8 cellular contexts compared by ENCODE assay signal in genomic region chr17:28599311-28600184, GRCh38. TPM values are rescaled to one million over a fixed set of nuclear protein-coding genes. Genes with fewer than 3 reads are reported as not detected.
A peak's percentile ranks its signal among the peaks of the same experiment; 100 is the strongest.
DNase-seq lines count a peak whose midpoint lies in the region; ATAC-seq and TF ChIP-seq lines count a peak whose summit lies in the region.

No MANE protein-coding gene starts in this region.

- H3K9me3 ChIP-seq in Caco-2, result no peaks in the 10 kb centered on the region
- H3K9me3 ChIP-seq in OCI-LY1 (ENCODE audit: low read length), result no peaks in the 10 kb centered on the region
- H3K9me3 ChIP-seq in fibroblast of lung (ENCODE audit: control insufficient read depth, insufficient read depth, low read depth, low read length), result no peaks in the 10 kb centered on the region

- no peaks in the 10 kb centered on the region for H3K27me3 Mint-ChIP-seq in Caco-2 (ENCODE audit: insufficient read depth, unreplicated experiment)
- no peaks in the 10 kb centered on the region for H3K27me3 Mint-ChIP-seq in nephron progenitor cell (ENCODE audit: low read depth, poor library complexity)
- no peaks in the 10 kb centered on the region for H3K27me3 Mint-ChIP-seq in stimulated activated naive CD8-positive, alpha-beta T cell treated with anti-CD3 and anti-CD28 coated beads, Interleukin-15, amount 100 ng/mL, for 72 hours

- no peaks in the 10 kb centered on the region for H3F3A ChIP-seq in OCI-LY1 (ENCODE audit: insufficient read depth, low read length)

- H3K4me3 Mint-ChIP-seq in Caco-2 (ENCODE audit: unreplicated experiment), result peak overlapping the region; percentile 96
- peak overlapping the region; percentile 96 for H3K4me3 Mint-ChIP-seq in nephron progenitor cell
- H3K4me3 Mint-ChIP-seq in stimulated activated naive CD8-positive, alpha-beta T cell treated with anti-CD3 and anti-CD28 coated beads, Interleukin-15, amount 100 ng/mL, for 72 hours, result peak overlapping the region; percentile 95 to 99

- intact Hi-C loops in Caco-2 (cut with micrococcal nuclease; ENCODE audit: unreplicated experiment), result loop anchor here (2.0 to 10.0 kb wide), 2 partner anchors 23 to 45 kb away; partner anchors contain the start of genes ALDOC and BLTP2

- BruUV-seq in Caco-2 (replicated peaks; lab: Mats Ljungman, UMichigan), result TSS peak; percentile 83

- peaks cover 6% of the 10 kb centered on the region for H3K4me1 ChIP-seq in Caco-2
- H3K4me1 ChIP-seq in OCI-LY1 (ENCODE audit: insufficient read depth, low read length, severe bottlenecking), result peaks cover 19% of the 10 kb centered on the region
- peaks cover 6% of the 10 kb centered on the region for H3K4me1 ChIP-seq in fibroblast of lung (ENCODE audit: control insufficient read depth, extremely low read depth, insufficient read depth, low read length)

- H3K36me3 ChIP-seq in Caco-2 (ENCODE audit: control insufficient read depth, insufficient read depth, low read length) (no peaks in the 10 kb centered on the region), OCI-LY1 (ENCODE audit: insufficient read depth, low read length) (peaks cover 22% of the 10 kb centered on the region; the same call in 1 of the 2 replicates), fibroblast of lung (ENCODE audit: control insufficient read depth, insufficient read depth, low read length) (no peaks in the 10 kb centered on the region)

- H3K27ac ChIP-seq in OCI-LY1 (ENCODE audit: low read depth, low read length, poor library complexity, severe bottlenecking) (peak overlapping the region; percentile 84), fibroblast of lung (ENCODE audit: insufficient read depth, low read length) (peak overlapping the region; percentile 94)

- H3K27me3 ChIP-seq in Caco-2 (replicated peaks; ENCODE audit: control insufficient read depth, insufficient read depth, low read length) (no peaks in the 10 kb centered on the region), OCI-LY1 (ENCODE audit: insufficient read depth, low read length) (no peaks in the 10 kb centered on the region), fibroblast of lung (ENCODE audit: control insufficient read depth, insufficient read depth, low read length) (no peaks in the 10 kb centered on the region)

- H3K9me2 ChIP-seq in OCI-LY1 (ENCODE audit: low read depth, low read length), result no peaks in the 10 kb centered on the region

- H3K27ac Mint-ChIP-seq in Caco-2 (ENCODE audit: unreplicated experiment) (peak overlapping the region; percentile 99), nephron progenitor cell (peak overlapping the region; percentile 60)
- peak overlapping the region; percentile 98 for H3K27ac Mint-ChIP-seq in stimulated activated naive CD8-positive, alpha-beta T cell treated with anti-CD3 and anti-CD28 coated beads, Interleukin-15, amount 100 ng/mL, for 72 hours

- H3K79me2 ChIP-seq in OCI-LY1 (ENCODE audit: insufficient read depth, low read length), result peaks cover 14% of the 10 kb centered on the region
- peaks cover 16% of the 10 kb centered on the region for H3K79me2 ChIP-seq in fibroblast of lung (ENCODE audit: control insufficient read depth, insufficient read depth, low read length)

- CTCF ChIA-PET in Caco-2 (lab: Charles Lee), result interaction anchor here (0.8 to 1.0 kb wide), 3 partner anchors 13 to 183 kb away, joined by 3 read pairs; partner anchors contain the start of gene PIGS

- H3K4me2 ChIP-seq in OCI-LY1 (ENCODE audit: low read length) (peak overlapping the region; percentile 97), fibroblast of lung (ENCODE audit: extremely low read depth, insufficient read depth, low read length) (peak overlapping the region; percentile 100)

- H3K9ac ChIP-seq in OCI-LY1 (ENCODE audit: low read length) (peak overlapping the region; percentile 74), fibroblast of lung (ENCODE audit: insufficient read depth, low read length) (peak overlapping the region; percentile 83)

- peaks cover 20% of the 10 kb centered on the region for H3K4me1 Mint-ChIP-seq in Caco-2 (ENCODE audit: low read depth, unreplicated experiment)
- peaks cover 26% of the 10 kb centered on the region for H3K4me1 Mint-ChIP-seq in nephron progenitor cell
- H3K4me1 Mint-ChIP-seq in stimulated activated naive CD8-positive, alpha-beta T cell treated with anti-CD3 and anti-CD28 coated beads, Interleukin-15, amount 100 ng/mL, for 72 hours, result peaks cover 24% of the 10 kb centered on the region

- H3K9me3 Mint-ChIP-seq in Caco-2 (ENCODE audit: unreplicated experiment) (no peaks in the 10 kb centered on the region), nephron progenitor cell (no peaks in the 10 kb centered on the region)
- no peaks in the 10 kb centered on the region for H3K9me3 Mint-ChIP-seq in stimulated activated naive CD8-positive, alpha-beta T cell treated with anti-CD3 and anti-CD28 coated beads, Interleukin-15, amount 100 ng/mL, for 72 hours

- TF ChIP-seq CTCF in Caco-2 (IDR thresholded peaks at IDR 0.05; ENCODE audit: insufficient read depth in 1 of 2, low read depth in 1 of 2, low read length in 1 of 2, severe bottlenecking in 1 of 2, unreplicated experiment in 1 of 2) (no peak), GM20000 (IDR thresholded peaks at IDR 0.05; ENCODE audit: extremely low read depth, missing control alignments) (no peak), OCI-LY1 (IDR thresholded peaks at IDR 0.05; ENCODE audit: low read length) (no peak), fibroblast of lung (conservative IDR thresholded peaks at IDR 0.05 in 1 of 2, IDR thresholded peaks at IDR 0.05 in 1 of 2; ENCODE audit: low read depth in 1 of 2, low read length in 2 of 2) (no peak), nephron progenitor cell (IDR thresholded peaks at IDR 0.05) (no peak)

- H3K36me3 Mint-ChIP-seq in Caco-2 (ENCODE audit: insufficient read depth, unreplicated experiment) (peaks cover 45% of the 10 kb centered on the region), nephron progenitor cell (ENCODE audit: low read depth) (peaks cover 35% of the 10 kb centered on the region)

- H2AFZ ChIP-seq in OCI-LY1 (ENCODE audit: low read length) (no peak overlapping the region), fibroblast of lung (ENCODE audit: low read length) (peak overlapping the region; percentile 91)

- DNase-seq in Caco-2 (peak; percentile 55 to 65), GM20000 (ENCODE audit: low spot score) (peak; percentile 80), HPDE6-E6E7 (ENCODE audit: extremely low spot score) (peak; percentile 54), fibroblast of lung (ENCODE audit: low read depth in 2 of 2) (peak; percentile 86 to 90), nephron progenitor cell (no peak)
- DNase-seq in activated T-cell treated with anti-CD3 and anti-CD28 coated beads, Interleukin-2, amount 50 U/mL, for 48 hours, result peak; percentile 78 to 83
- DNase-seq in stimulated activated naive CD8-positive, alpha-beta T cell treated with anti-CD3 and anti-CD28 coated beads, Interleukin-15, amount 100 ng/mL, for 72 hours, result peak; percentile 73 to 77

- H4K20me1 ChIP-seq in OCI-LY1 (ENCODE audit: insufficient read depth, low read length) (no peaks in the 10 kb centered on the region), fibroblast of lung (ENCODE audit: control insufficient read depth, extremely low read depth, insufficient read depth, low read length) (no peaks in the 10 kb centered on the region)

- peak; percentile 85 for ATAC-seq in stimulated activated naive CD8-positive, alpha-beta T cell treated with anti-CD3 and anti-CD28 coated beads, Interleukin-15, amount 100 ng/mL, for 72 hours

- POLR2A ChIA-PET in Caco-2 (lab: Charles Lee), result interaction anchor here (0.5 to 1.4 kb wide), 6 partner anchors 15 to 62 kb away, joined by 3 to 9 read pairs (median 6); partner anchors contain the start of genes ALDOC, BLTP2, PIGS and SDF2

- H3K4me3 ChIP-seq in Caco-2 (ENCODE audit: low read depth, low read length) (peak overlapping the region; percentile 86), OCI-LY1 (ENCODE audit: low read depth, low read length, poor library complexity, severe bottlenecking) (peak overlapping the region; percentile 84), fibroblast of lung (replicated peaks in 1 of 4; ENCODE audit: control extremely low read depth in 1 of 4, insufficient read depth in 1 of 4, low read depth in 3 of 4, low read length in 4 of 4) (peak overlapping the region; percentile 78 to 94 (median 86))

RNA-seq across cellular contexts. Expression of gene SPAG5, which starts 0.7 kb away (rescaled TPM):
- total RNA-seq in Caco-2 (2022) (113 TPM in 2 replicates), fibroblast of lung (1.5 and 13.7 TPM in 2 replicates)
- 12.0 and 48.8 TPM in 2 replicates for polyA plus RNA-seq in fibroblast of lung
- 7.1 and 35.4 TPM in 2 replicates for polyA plus RNA-seq in fibroblast of lung (2012)
- 21.9 and 102 TPM in 2 replicates for polyA minus RNA-seq in fibroblast of lung (ENCODE audit: low replicate concordance)

RNA-seq across cellular contexts. Expression of gene RSKR, which starts 14.4 kb away (rescaled TPM):
- 15.7 and 18.9 TPM in 2 replicates for total RNA-seq in Caco-2 (2022)
- total RNA-seq in fibroblast of lung, result 3.8 and 4.1 TPM in 2 replicates
- polyA plus RNA-seq in fibroblast of lung, result 1.8 and 2.5 TPM in 2 replicates
- polyA plus RNA-seq in fibroblast of lung (2012), result 1.0 and 1.4 TPM in 2 replicates
- polyA minus RNA-seq in fibroblast of lung (ENCODE audit: low replicate concordance), result 4.2 and 6.8 TPM in 2 replicates

RNA-seq across cellular contexts. Expression of gene ALDOC, which starts 22.9 kb away (rescaled TPM):
- 16.3 and 17.7 TPM in 2 replicates for total RNA-seq in Caco-2 (2022)
- 59.3 and 91.3 TPM in 2 replicates for total RNA-seq in fibroblast of lung
- polyA plus RNA-seq in fibroblast of lung, result 47.3 and 111 TPM in 2 replicates
- 30.1 and 73.5 TPM in 2 replicates for polyA plus RNA-seq in fibroblast of lung (2012)
- polyA minus RNA-seq in fibroblast of lung (ENCODE audit: low replicate concordance), result 57.6 and 181 TPM in 2 replicates

RNA-seq across cellular contexts. Expression of gene PIGS, which starts 28.2 kb away (rescaled TPM):
- 78.2 and 99.6 TPM in 2 replicates for total RNA-seq in Caco-2 (2022)
- 32.6 and 53.7 TPM in 2 replicates for total RNA-seq in fibroblast of lung
- 59.9 and 68.4 TPM in 2 replicates for polyA plus RNA-seq in fibroblast of lung
- 58.8 and 77.4 TPM in 2 replicates for polyA plus RNA-seq in fibroblast of lung (2012)
- 126 and 153 TPM in 2 replicates for polyA minus RNA-seq in fibroblast of lung (ENCODE audit: low replicate concordance)

RNA-seq across cellular contexts. Expression of gene BLTP2, which starts 45.4 kb away (rescaled TPM):
- 154 and 176 TPM in 2 replicates for total RNA-seq in Caco-2 (2022)
- 107 and 160 TPM in 2 replicates for total RNA-seq in fibroblast of lung
- 74.9 and 96.3 TPM in 2 replicates for polyA plus RNA-seq in fibroblast of lung
- 57.7 and 65.4 TPM in 2 replicates for polyA plus RNA-seq in fibroblast of lung (2012)
- polyA minus RNA-seq in fibroblast of lung (ENCODE audit: low replicate concordance), result 608 and 948 TPM in 2 replicates
